Comparison of ENCODE assay signal across 14 cellular contexts in the genomic region with DNA sequence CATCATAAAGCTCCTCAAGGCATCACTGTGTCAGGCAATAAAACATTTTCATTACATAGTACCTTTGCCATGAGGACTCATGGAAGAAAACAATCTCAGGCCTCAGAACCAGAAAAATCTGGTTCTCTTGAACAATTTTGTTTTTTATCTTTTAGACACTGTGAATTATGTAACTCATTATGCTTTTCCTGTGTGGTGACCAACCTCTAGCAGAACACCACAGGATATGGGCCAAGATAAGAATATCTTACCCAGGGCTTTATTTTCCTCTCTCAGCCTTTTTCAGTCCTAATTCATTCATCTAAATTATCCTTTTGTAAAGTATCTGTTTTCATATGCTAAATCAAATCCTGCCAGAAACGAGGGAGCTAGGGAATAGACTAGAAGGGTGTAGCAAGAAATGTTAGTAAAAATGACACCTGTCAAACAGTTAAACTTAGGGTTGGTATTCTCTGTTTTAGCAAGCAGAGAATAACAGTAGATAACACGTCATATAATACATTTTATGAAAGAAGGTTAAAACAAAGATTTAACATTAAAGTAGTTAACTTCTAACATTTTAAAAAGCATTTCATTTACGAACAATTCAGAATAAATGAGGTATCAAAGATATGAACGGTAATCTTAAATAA.
DNase-seq lines count a peak whose midpoint lies in the region; ATAC-seq and TF ChIP-seq lines count a peak whose summit lies in the region.
"Had no signal": no experiment of that assay in that cellular context is flagged by ENCODE, and none has a peak within 500 bp of the region (broad histone marks: within the 10 kb centered on the region; RNA-seq: fewer than 3 reads in every experiment).

No MANE protein-coding gene starts in this region.

- peak in 1 of 7 experiments; percentile 33 for DNase-seq in CD8-positive, alpha-beta T cell
- DNase-seq in Jurkat, Clone E6-1 (ENCODE audit: low read depth, low spot score), result peak; percentile 9
- DNase-seq in astrocyte of the spinal cord (ENCODE audit: low read depth, low spot score) (peak; percentile 27), natural killer cell (no peak), SHP77 (lab: John Stamatoyannopoulos, UW) (no peak), upper lobe of left lung (no peak)
- DNase-seq: activated CD4-positive, alpha-beta T cell treated with anti-CD3 and anti-CD28 coated beads for 1 hour; anterior cingulate cortex; naive B cell; NCI-H446 treated with DMSO at 0.1 percent for 48 hours; RPMI8226 had no signal

- H3K4me3 Mint-ChIP-seq in CD8-positive, alpha-beta T cell, result peak overlapping the region; percentile 32
- peak overlapping the region; percentile 64 for H3K4me3 Mint-ChIP-seq in natural killer cell
- H3K4me3 Mint-ChIP-seq: naive B cell had no signal

- H3K4me1 ChIP-seq in CD8-positive, alpha-beta T cell (ENCODE audit: insufficient read depth, low read length), result peaks cover 39% of the 10 kb centered on the region
- H3K4me1 ChIP-seq in upper lobe of left lung, result peaks cover 0 to 2% (median 0%) of the 10 kb centered on the region in 4 donors

- 65 to 76% methylated on average over 4 of the region's 4 CpGs for WGBS in upper lobe of left lung, 2 donors

- H3K27ac Mint-ChIP-seq in CD8-positive, alpha-beta T cell, result peak overlapping the region; percentile 92
- H3K27ac Mint-ChIP-seq in natural killer cell, result no peak overlapping the region

- no peak for TF ChIP-seq POLR2A in upper lobe of left lung (IDR thresholded peaks at IDR 0.05)

- H3K9me3 Mint-ChIP-seq in CD8-positive, alpha-beta T cell, result no peaks in the 10 kb centered on the region
- H3K9me3 Mint-ChIP-seq in natural killer cell, result no peaks in the 10 kb centered on the region

- no peaks in the 10 kb centered on the region for H3K9me3 ChIP-seq in CD8-positive, alpha-beta T cell (ENCODE audit: low read length)
- no peaks in the 10 kb centered on the region for H3K9me3 ChIP-seq in upper lobe of left lung

- peaks cover 22% of the 10 kb centered on the region for H3K36me3 ChIP-seq in CD8-positive, alpha-beta T cell (ENCODE audit: insufficient read depth, low read length)
- peaks cover 0 to 67% (median 23%) of the 10 kb centered on the region in 4 donors for H3K36me3 ChIP-seq in upper lobe of left lung

- in situ Hi-C loops in astrocyte of the spinal cord (cut with HindIII; ENCODE audit: low sequenced_read_pairs), result no loop called here

- CTCF ChIA-PET in CD8-positive, alpha-beta T cell (lab: Charles Lee), result interaction anchor here (1.5 kb wide), 1 partner anchor 11 kb away, joined by 3 read pairs; no protein-coding TSS in a partner anchor

- H3K27me3 ChIP-seq in CD8-positive, alpha-beta T cell (ENCODE audit: insufficient read depth, low read length), result no peaks in the 10 kb centered on the region
- no peaks in the 10 kb centered on the region for H3K27me3 ChIP-seq in upper lobe of left lung

- peak overlapping the region; percentile 72 for H3K27ac ChIP-seq in CD8-positive, alpha-beta T cell (ENCODE audit: low read depth, low read length)
- peak overlapping the region in 2 of 4 donors; percentile 31 to 53 for H3K27ac ChIP-seq in upper lobe of left lung

- no peak overlapping the region for H3K4me3 ChIP-seq in CD8-positive, alpha-beta T cell (ENCODE audit: low read depth, low read length)
- H3K4me3 ChIP-seq in Jurkat, Clone E6-1 (ENCODE audit: low read length), result no peak overlapping the region
- no peak overlapping the region for H3K4me3 ChIP-seq in astrocyte of the spinal cord (ENCODE audit: low read depth, low read length)
- no peak overlapping the region for H3K4me3 ChIP-seq in upper lobe of left lung
- H3K4me3 ChIP-seq: GM12878, smooth muscle cell had no signal

- H3K4me1 Mint-ChIP-seq in CD8-positive, alpha-beta T cell (ENCODE audit: low read depth), result peaks cover 27% of the 10 kb centered on the region
- peaks cover 19 to 20% of the 10 kb centered on the region in 2 donors for H3K4me1 Mint-ChIP-seq in natural killer cell

- H3K36me3 Mint-ChIP-seq in CD8-positive, alpha-beta T cell, result peaks cover 29% of the 10 kb centered on the region
- peaks cover 6% of the 10 kb centered on the region for H3K36me3 Mint-ChIP-seq in natural killer cell

- TF ChIP-seq CTCF in CD8-positive, alpha-beta T cell (IDR thresholded peaks at IDR 0.05), result no peak
- TF ChIP-seq CTCF in astrocyte of the spinal cord (IDR thresholded peaks at IDR 0.05; ENCODE audit: low read depth, low read length) (no peak), natural killer cell (IDR thresholded peaks at IDR 0.05) (no peak), upper lobe of left lung (IDR thresholded peaks at IDR 0.05) (no peak)

- POLR2A ChIA-PET in CD8-positive, alpha-beta T cell (lab: Charles Lee), result interaction anchor here (0.9 to 2.4 kb wide), 6 partner anchors 10 to 386 kb away, joined by 3 to 8 read pairs (median 3); a partner anchor contains a TSS

- ATAC-seq in CD8-positive, alpha-beta T cell, result peak; percentile 81
- peak; percentile 89 to 94 (median 89) for ATAC-seq in natural killer cell
- ATAC-seq in HG03342 (IDR thresholded peaks at IDR 0.05; ENCODE audit: unreplicated experiment), result no peak
- no peak for ATAC-seq in upper lobe of left lung (ENCODE audit: low FRiP score in 2 of 2)
- ATAC-seq: GM12878 had no signal

- intact Hi-C loops in CD8-positive, alpha-beta T cell (cut with DNase I, micrococcal nuclease), result loop anchor here in 1 of 2 experiments (5.0 kb wide), 1 partner anchor 36 kb away; no protein-coding TSS in a partner anchor
- intact Hi-C loops in natural killer cell (cut with micrococcal nuclease), result no loop called here

- H3K27me3 Mint-ChIP-seq in CD8-positive, alpha-beta T cell (ENCODE audit: low read depth), result no peaks in the 10 kb centered on the region
- H3K27me3 Mint-ChIP-seq in natural killer cell (ENCODE audit: low read depth in 2 of 2), result no peaks in the 10 kb centered on the region
- H3K27me3 Mint-ChIP-seq: naive B cell had no signal

- no peak for TF ChIP-seq EP300 in upper lobe of left lung (IDR thresholded peaks at IDR 0.05)

Comparison
In these comparisons a context has a peak if more than half of its experiments do, and no peak if none do; other contexts are left out.
1. ATAC-seq: peak in CD8-positive, alpha-beta T cell (single experiment) and natural killer cell (3 of 3); none in HG03342 (single experiment) and upper lobe of left lung (0 of 2).
2. DNase-seq: peak in Jurkat, Clone E6-1 (single experiment) and astrocyte of the spinal cord (single experiment); none in natural killer cell (single experiment), SHP77 (0 of 2) and upper lobe of left lung (0 of 2).